In genomic region chr12:51027342-51027835, GRCh38 we compare ENCODE assay signal across 1 cellular context.
A peak's percentile ranks its signal among the peaks of the same experiment; 100 is the strongest.
TF ChIP-seq lines count a peak whose summit lies in the region.

No MANE protein-coding gene starts in this region.

TF ChIP-seq in HepG2, 621 proteins besides CTCF, POLR2A, EP300 and RAD21:
- TF ChIP-seq GZF1 (CRISPR knock-in tag; IDR thresholded peaks at IDR 0.05) (peak; percentile 98), ARID5B (CRISPR knock-in tag; IDR thresholded peaks at IDR 0.05) (no peak), ZC3H4 (CRISPR knock-in tag; IDR thresholded peaks at IDR 0.05; ENCODE audit: borderline replicate concordance) (no peak)
